In the genomic region with DNA sequence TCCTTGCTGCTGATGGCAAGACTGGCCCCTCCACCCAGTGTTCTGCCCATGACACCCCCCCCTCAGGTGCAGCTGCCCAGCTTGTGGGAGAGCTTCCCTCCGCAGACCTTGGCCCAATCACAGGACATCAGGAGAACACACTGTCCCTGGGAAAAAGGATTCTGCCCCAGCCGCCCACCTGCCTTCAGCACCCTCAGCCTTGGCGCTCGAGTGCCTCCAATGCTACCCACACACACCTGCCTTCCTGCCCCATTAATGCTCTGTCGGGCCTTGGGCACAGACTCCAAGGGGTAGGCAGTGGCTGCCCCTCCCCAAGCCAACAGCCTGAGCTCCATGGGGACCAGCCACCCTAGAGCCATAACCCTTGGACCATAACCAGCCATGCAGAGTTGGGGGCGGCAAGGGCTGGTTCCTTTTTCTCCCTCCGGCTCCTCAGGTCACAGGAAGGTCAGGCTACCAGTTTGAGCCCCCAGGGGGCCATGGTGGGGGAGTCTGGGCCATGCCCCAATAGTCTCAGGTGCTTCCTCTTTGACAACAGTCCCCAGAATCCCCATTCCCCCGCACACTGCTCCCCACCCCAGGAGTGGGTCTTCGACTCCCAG, we compare ENCODE assay signal across 10 cellular contexts. TPM values are rescaled to one million over a fixed set of nuclear protein-coding genes. Genes with fewer than 3 reads are reported as not detected.
A peak's percentile ranks its signal among the peaks of the same experiment; 100 is the strongest.
DNase-seq lines count a peak whose midpoint lies in the region; ATAC-seq and TF ChIP-seq lines count a peak whose summit lies in the region.
"Had no signal": no experiment of that assay in that cellular context is flagged by ENCODE, and none has a peak within 500 bp of the region (broad histone marks: within the 10 kb centered on the region; RNA-seq: fewer than 3 reads in every experiment).

No MANE protein-coding gene starts in this region.

- CTCF ChIA-PET in Caco-2 (lab: Charles Lee), result interaction anchor here (0.7 kb wide), 1 partner anchor 142 kb away, joined by 7 read pairs; a partner anchor contains a TSS

- H3K4me1 ChIP-seq in Caco-2, result 0 out of 2 replicates have a peak, but pooled peaks cover 3% of the 10 kb centered on the region

- H3K36me3 Mint-ChIP-seq in Caco-2 (ENCODE audit: insufficient read depth, unreplicated experiment) (no peaks in the 10 kb centered on the region), T-helper 17 cell (ENCODE audit: low read depth) (peaks cover 2% of the 10 kb centered on the region), mesothelial cell of epicardium (no peaks in the 10 kb centered on the region)

- peaks cover 11% of the 10 kb centered on the region for H3K4me1 Mint-ChIP-seq in Caco-2 (ENCODE audit: low read depth, unreplicated experiment)
- H3K4me1 Mint-ChIP-seq in T-helper 17 cell, result peaks cover 11% of the 10 kb centered on the region
- H3K4me1 Mint-ChIP-seq in mesothelial cell of epicardium, result peaks cover 18% of the 10 kb centered on the region

- H3K4me3 Mint-ChIP-seq in Caco-2 (ENCODE audit: unreplicated experiment) (peak overlapping the region; percentile 89), T-helper 17 cell (peak overlapping the region; percentile 80), mesothelial cell of epicardium (peak overlapping the region; percentile 57)

- no TSS peak for BruUV-seq in Caco-2 (replicated peaks; lab: Mats Ljungman, UMichigan)

- POLR2A ChIA-PET in Caco-2 (lab: Charles Lee), result no interaction called here

- H3K36me3 ChIP-seq in Caco-2 (ENCODE audit: control insufficient read depth, insufficient read depth, low read length), result no peaks in the 10 kb centered on the region

- H3K27ac Mint-ChIP-seq in Caco-2 (ENCODE audit: unreplicated experiment) (peak overlapping the region; percentile 77), T-helper 17 cell (no peak overlapping the region), mesothelial cell of epicardium (peak overlapping the region; percentile 71)

- no peaks in the 10 kb centered on the region for H3K9me3 ChIP-seq in Caco-2
- H3K9me3 ChIP-seq in T-helper 17 cell (ENCODE audit: control insufficient read depth, low read length, poor library complexity, severe bottlenecking), result no peaks in the 10 kb centered on the region

- no peaks in the 10 kb centered on the region for H3K27me3 ChIP-seq in Caco-2 (replicated peaks; ENCODE audit: control insufficient read depth, insufficient read depth, low read length)

- H3K9me3 Mint-ChIP-seq in Caco-2 (ENCODE audit: unreplicated experiment), result no peaks in the 10 kb centered on the region
- no peaks in the 10 kb centered on the region for H3K9me3 Mint-ChIP-seq in mesothelial cell of epicardium

- intact Hi-C loops in Caco-2 (cut with micrococcal nuclease; ENCODE audit: unreplicated experiment), result no loop called here

- H3K4me3 ChIP-seq in Caco-2 (ENCODE audit: low read depth, low read length), result peak overlapping the region; percentile 85

- H3K27me3 Mint-ChIP-seq in Caco-2 (ENCODE audit: insufficient read depth, unreplicated experiment) (no peaks in the 10 kb centered on the region), T-helper 17 cell (no peaks in the 10 kb centered on the region), mesothelial cell of epicardium (ENCODE audit: low read depth) (no peaks in the 10 kb centered on the region)

- DNase-seq in Caco-2 (no peak), GM19238 (ENCODE audit: insufficient read length, low spot score) (peak; percentile 66), T-helper 17 cell (no peak), mesothelial cell of epicardium (ENCODE audit: low spot score in 2 of 2, unreplicated experiment in 2 of 2) (no peak), NCI-H345 treated with DMSO at 0.1 percent for 48 hours (lab: John Stamatoyannopoulos, UW; ENCODE audit: unreplicated experiment) (no peak), islet precursor cell (no peak)

- TF ChIP-seq CTCF in Caco-2 (IDR thresholded peaks at IDR 0.05; ENCODE audit: insufficient read depth in 1 of 2, low read depth in 1 of 2, low read length in 1 of 2, severe bottlenecking in 1 of 2, unreplicated experiment in 1 of 2) (no peak), mesothelial cell of epicardium (IDR thresholded peaks at IDR 0.05; ENCODE audit: unreplicated experiment) (no peak)

- ATAC-seq in T-helper 17 cell (peak; percentile 20), HG02981 (IDR thresholded peaks at IDR 0.05; ENCODE audit: unreplicated experiment) (no peak), HG03571 (IDR thresholded peaks at IDR 0.05; ENCODE audit: unreplicated experiment) (no peak)

RNA-seq across cellular contexts. Expression of a gene that starts 1.3 kb away (rescaled TPM):
- total RNA-seq in Caco-2 (2022) (5.4 and 5.8 TPM in 2 replicates), T-helper 17 cell (1 to 10 TPM; 1.8 to 1.9 TPM), mesothelial cell of epicardium (17.8 to 18.7 TPM (median 18.2 TPM) in 3 replicates)

RNA-seq across cellular contexts. Expression of a gene that starts 2.0 kb away (rescaled TPM):
- total RNA-seq in Caco-2 (2022), result not detected in 2 replicates
- 1 to 10 TPM in 1 of 2 donors, not detected in 1; 4.4 TPM for total RNA-seq in T-helper 17 cell
- 0.52 TPM in 1 of 3 replicates, not detected in the others for total RNA-seq in mesothelial cell of epicardium
- total RNA-seq: endothelial cell of umbilical vein, lung microvascular endothelial cell had no signal

RNA-seq across cellular contexts. Expression of a gene that starts 10.6 kb away (rescaled TPM):
- total RNA-seq in Caco-2 (2022) (not detected in 2 replicates), T-helper 17 cell (under 1 TPM; 0.30 to 0.81 TPM), mesothelial cell of epicardium (0.36 to 0.82 TPM (median 0.52 TPM) in 3 replicates)
- total RNA-seq: endothelial cell of umbilical vein had no signal

RNA-seq across cellular contexts. Expression of a gene that starts 15.6 kb away (rescaled TPM):
- total RNA-seq in Caco-2 (2022) (178 and 189 TPM in 2 replicates), T-helper 17 cell (10 to 100 TPM; 31.6 to 44.0 TPM), mesothelial cell of epicardium (56.6 to 61.9 TPM (median 61.8 TPM) in 3 replicates)

RNA-seq across cellular contexts. Expression of a gene that starts 20.5 kb away (rescaled TPM):
- total RNA-seq in Caco-2 (2022), result 11.3 and 11.6 TPM in 2 replicates
- total RNA-seq in T-helper 17 cell, result 1 to 10 TPM in 1 of 2 donors, under 1 TPM in 1; 0.76 to 1.2 TPM
- total RNA-seq in mesothelial cell of epicardium, result 510 to 566 TPM (median 528 TPM) in 3 replicates
